12 cellular contexts compared by ENCODE assay signal in genomic region chr3:16183601-16184270, GRCh38. TPM values are rescaled to one million over a fixed set of nuclear protein-coding genes. Genes with fewer than 3 reads are reported as not detected.
DNase-seq lines count a peak whose midpoint lies in the region; ATAC-seq, FAIRE-seq and TF ChIP-seq lines count a peak whose summit lies in the region.
"Had no signal": no experiment of that assay in that cellular context is flagged by ENCODE, and none has a peak within 500 bp of the region (broad histone marks: within the 10 kb centered on the region; RNA-seq: fewer than 3 reads in every experiment).

No MANE protein-coding gene starts in this region.

- intact Hi-C loops in pancreas (cut with DNase I) (no loop called here), Calu3 (cut with micrococcal nuclease; ENCODE audit: unreplicated experiment) (no loop called here)

- H3K27ac Mint-ChIP-seq in Calu3 (ENCODE audit: unreplicated experiment), result no peak overlapping the region
- no peak overlapping the region for H3K27ac Mint-ChIP-seq in T-helper 2 cell treated with Interferon-gamma antibody and Interleukin-4, amounts not matched to agents 5 μg/mL and 100 μg/mL, for 36 hours
- H3K27ac Mint-ChIP-seq: dendritic cell treated with granulocyte-macrophage colony-stimulating factor and Interleukin-4, amounts not matched to agents 40 ng/mL and 50 ng/mL, for 4 days had no signal

- H3K36me3 ChIP-seq in RWPE2 (ENCODE audit: low read depth) (no peaks in the 10 kb centered on the region), pancreas (no peaks in the 10 kb centered on the region)

- CTCF ChIA-PET in Calu3 (lab: Charles Lee), result no interaction called here

- H3K4me3 ChIP-seq in RWPE2 (ENCODE audit: severe bottlenecking) (no peak overlapping the region), fibroblast of mammary gland (ENCODE audit: control insufficient read depth, low read depth, low read length) (no peak overlapping the region), pancreas (no peak overlapping the region)

- no peaks in the 10 kb centered on the region for H3K9me3 Mint-ChIP-seq in Calu3 (ENCODE audit: low read depth, unreplicated experiment)
- H3K9me3 Mint-ChIP-seq in T-helper 2 cell treated with Interferon-gamma antibody and Interleukin-4, amounts not matched to agents 5 μg/mL and 100 μg/mL, for 36 hours, result no peaks in the 10 kb centered on the region
- H3K9me3 Mint-ChIP-seq: dendritic cell treated with granulocyte-macrophage colony-stimulating factor and Interleukin-4, amounts not matched to agents 40 ng/mL and 50 ng/mL, for 4 days had no signal

- TF ChIP-seq CTCF in RWPE2 (IDR thresholded peaks at IDR 0.05; ENCODE audit: poor library complexity, severe bottlenecking) (no peak), fibroblast of mammary gland (conservative IDR thresholded peaks at IDR 0.05; ENCODE audit: control insufficient read depth, insufficient read depth, low read depth, low read length) (no peak), pancreas (IDR thresholded peaks at IDR 0.05) (no peak), Calu3 (IDR thresholded peaks at IDR 0.05; ENCODE audit: unreplicated experiment) (no peak)

- no peaks in the 10 kb centered on the region for H3K36me3 Mint-ChIP-seq in Calu3 (ENCODE audit: insufficient read depth, unreplicated experiment)
- no peaks in the 10 kb centered on the region for H3K36me3 Mint-ChIP-seq in T-helper 2 cell treated with Interferon-gamma antibody and Interleukin-4, amounts not matched to agents 5 μg/mL and 100 μg/mL, for 36 hours (ENCODE audit: low read depth)

- H3K4me1 Mint-ChIP-seq in Calu3 (ENCODE audit: low read depth, unreplicated experiment), result no peaks in the 10 kb centered on the region
- no peaks in the 10 kb centered on the region for H3K4me1 Mint-ChIP-seq in T-helper 2 cell treated with Interferon-gamma antibody and Interleukin-4, amounts not matched to agents 5 μg/mL and 100 μg/mL, for 36 hours (ENCODE audit: low read depth)

- H3K27me3 ChIP-seq in RWPE2 (ENCODE audit: insufficient read depth, poor library complexity, severe bottlenecking) (no peaks in the 10 kb centered on the region), pancreas (no peaks in the 10 kb centered on the region)

- H3K4me3 Mint-ChIP-seq in Calu3 (ENCODE audit: low read depth, unreplicated experiment), result no peak overlapping the region
- no peak overlapping the region for H3K4me3 Mint-ChIP-seq in T-helper 2 cell treated with Interferon-gamma antibody and Interleukin-4, amounts not matched to agents 5 μg/mL and 100 μg/mL, for 36 hours
- H3K4me3 Mint-ChIP-seq: dendritic cell treated with granulocyte-macrophage colony-stimulating factor and Interleukin-4, amounts not matched to agents 40 ng/mL and 50 ng/mL, for 4 days had no signal

- ATAC-seq in RWPE2 (ENCODE audit: low read depth) (peak; percentile 91), pancreas (peak in 3 of 4 donors; percentile 17 to 47 (median 44))
- ATAC-seq: left colon had no signal

- WGBS in pancreas, 2 donors, result 62 to 65% methylated on average over 7 of the region's 7 CpGs

- H3K27me3 Mint-ChIP-seq in Calu3 (ENCODE audit: unreplicated experiment), result peaks cover 13% of the 10 kb centered on the region
- H3K27me3 Mint-ChIP-seq in T-helper 2 cell treated with Interferon-gamma antibody and Interleukin-4, amounts not matched to agents 5 μg/mL and 100 μg/mL, for 36 hours (ENCODE audit: low read depth), result peaks cover 2% of the 10 kb centered on the region

- peak; percentile 95 for DNase-seq in EH (ENCODE audit: low read depth)
- DNase-seq in RWPE2 (ENCODE audit: low spot score), result no peak
- DNase-seq in fibroblast of mammary gland (ENCODE audit: low read depth), result peak; percentile 96
- no peak for DNase-seq in pancreas
- DNase-seq in GM19239 (ENCODE audit: insufficient read length, low spot score), result no peak
- DNase-seq in activated CD8-positive, alpha-beta memory T cell treated with anti-CD3 and anti-CD28 coated beads, Interleukin-2, amount 50 U/mL, for 4 hours, result no peak
- DNase-seq in Calu3, result no peak
- DNase-seq in T-helper 2 cell treated with Interferon-gamma antibody and Interleukin-4, amounts not matched to agents 5 μg/mL and 100 μg/mL, for 36 hours (ENCODE audit: low spot score), result no peak
- DNase-seq: DMS153, left colon, NCI-H2081 treated with DMSO at 0.1 percent for 48 hours had no signal

- FAIRE-seq in pancreas (lab: Jason Lieb, UNC) (no peak), GM19239 (lab: Jason Lieb, UNC) (no peak)

- no peak overlapping the region for H3K27ac ChIP-seq in RWPE2 (ENCODE audit: poor library complexity, severe bottlenecking)
- no peak overlapping the region for H3K27ac ChIP-seq in pancreas

- H3K4me1 ChIP-seq in RWPE2 (ENCODE audit: insufficient read depth, poor library complexity, severe bottlenecking) (no peaks in the 10 kb centered on the region), pancreas (no peaks in the 10 kb centered on the region)

- BruUV-seq in Calu3 (replicated peaks; lab: Mats Ljungman, UMichigan), result no TSS peak

- H3K9me3 ChIP-seq in RWPE2 (ENCODE audit: severe bottlenecking), result no peaks in the 10 kb centered on the region
- no peaks in the 10 kb centered on the region for H3K9me3 ChIP-seq in pancreas

RNA-seq across cellular contexts. Expression of gene GALNT15, which starts 9.3 kb away (rescaled TPM):
- total RNA-seq in pancreas, result 1 to 10 TPM in 5 of 6 donors, under 1 TPM in 1; 0.78 to 5.6 (median 2.0) TPM
- 1 to 10 TPM; 2.8 TPM for polyA plus RNA-seq in pancreas
- not detected in 2 replicates for total RNA-seq in Calu3 (2022)

Comparison
In these comparisons a context has a peak if more than half of its experiments do, and no peak if none do; other contexts are left out.
1. DNase-seq: peak in EH (single experiment) and fibroblast of mammary gland (single experiment); none in RWPE2 (single experiment), pancreas (0 of 6), GM19239 (single experiment), activated CD8-positive, alpha-beta memory T cell treated with anti-CD3 and anti-CD28 coated beads, Interleukin-2, amount 50 U/mL, for 4 hours (single experiment), Calu3 (single experiment) and T-helper 2 cell treated with Interferon-gamma antibody and Interleukin-4, amounts not matched to agents 5 μg/mL and 100 μg/mL, for 36 hours (single experiment).